8 cellular contexts compared by ENCODE assay signal in the genomic region with DNA sequence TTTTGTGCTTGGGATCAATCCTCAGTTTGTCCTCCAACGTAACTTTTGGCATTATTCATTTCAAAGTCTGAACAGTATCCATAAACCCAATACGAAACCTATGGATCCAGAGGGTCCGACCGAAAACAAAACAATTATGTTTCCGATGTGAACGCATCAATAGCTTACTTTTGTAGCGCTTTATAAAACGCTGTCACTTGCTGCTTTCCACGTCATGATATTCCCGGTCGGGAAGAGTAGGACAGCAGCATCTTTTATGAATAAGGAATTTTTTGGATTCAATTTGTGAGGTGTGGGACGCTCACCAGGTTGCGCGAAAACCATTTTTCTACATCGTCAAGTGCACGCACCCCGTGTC.
A peak's percentile ranks its signal among the peaks of the same experiment; 100 is the strongest.
DNase-seq lines count a peak whose midpoint lies in the region; ATAC-seq, FAIRE-seq and TF ChIP-seq lines count a peak whose summit lies in the region.

No MANE protein-coding gene starts in this region.

- peak overlapping the region; percentile 72 to 87 for H3K27ac ChIP-seq in A549
- H3K27ac ChIP-seq in HUES6 (ENCODE audit: low read depth, low read length), result no peak overlapping the region
- peak overlapping the region; percentile 56 for H3K27ac ChIP-seq in brain microvascular endothelial cell

- TF ChIP-seq EP300 in A549 (IDR thresholded peaks at IDR 0.05), result no peak

- TF ChIP-seq CTCF in A549 (IDR thresholded peaks at IDR 0.05) (no peak), brain microvascular endothelial cell (IDR thresholded peaks at IDR 0.05; ENCODE audit: low read depth, low read length, missing control alignments) (no peak)

- no peak for FAIRE-seq in A549 (lab: Jason Lieb, UNC)

- peak overlapping the region; percentile 84 for H3K9ac ChIP-seq in HUES6 (ENCODE audit: low read length)

- no peak for TF ChIP-seq POLR2A in A549 (IDR thresholded peaks at IDR 0.05; ENCODE audit: low read length)

- H3K36me3 ChIP-seq in HUES6 (ENCODE audit: control insufficient read depth, insufficient read depth, low read length) (no peaks in the 10 kb centered on the region), brain microvascular endothelial cell (replicated peaks) (no peaks in the 10 kb centered on the region)

- no peaks in the 10 kb centered on the region for H3K27me3 ChIP-seq in HUES6 (ENCODE audit: control insufficient read depth, insufficient read depth, low read length)
- H3K27me3 ChIP-seq in brain microvascular endothelial cell (replicated peaks), result no peaks in the 10 kb centered on the region
- no peaks in the 10 kb centered on the region for H3K27me3 ChIP-seq in mononuclear cell (ENCODE audit: insufficient read depth, low read length)

- TF ChIP-seq RAD21 in A549 (conservative IDR thresholded peaks at IDR 0.05 in 1 of 2, IDR thresholded peaks at IDR 0.05 in 1 of 2), result no peak

- POLR2A ChIA-PET in A549 (lab: Yijun Ruan, JAX), result no interaction called here

- H3K9me3 ChIP-seq in A549, result no peaks in the 10 kb centered on the region
- no peaks in the 10 kb centered on the region for H3K9me3 ChIP-seq in HUES6 (ENCODE audit: control insufficient read depth, insufficient read depth, low read depth, low read length)
- no peaks in the 10 kb centered on the region for H3K9me3 ChIP-seq in mononuclear cell (ENCODE audit: low read depth, low read length)

- peak overlapping the region; percentile 87 for H3K4me3 ChIP-seq in A549
- H3K4me3 ChIP-seq in HUES6 (ENCODE audit: low read depth, low read length), result peak overlapping the region; percentile 72
- peak overlapping the region; percentile 87 for H3K4me3 ChIP-seq in brain microvascular endothelial cell (ENCODE audit: low read depth, low read length)
- peak overlapping the region; percentile 81 for H3K4me3 ChIP-seq in mononuclear cell (ENCODE audit: low read length)

- ATAC-seq in A549 (peak; percentile 3 to 4; a peak in 3 of 6 replicates), GM18502 (IDR thresholded peaks at IDR 0.05; ENCODE audit: poor library complexity, unreplicated experiment) (no peak)

- peak overlapping the region; percentile 93 for H3K4me2 ChIP-seq in A549

- DNase-seq in A549 (ENCODE audit: low read depth in 1 of 2, low spot score in 1 of 2), result peak in 1 of 2 experiments; percentile 5
- DNase-seq in brain microvascular endothelial cell, result peak; percentile 5
- no peak for DNase-seq in 8988T
- DNase-seq in islet precursor cell, result no peak
- DNase-seq in NCI-H524 (lab: John Stamatoyannopoulos, UW), result no peak

- CTCF ChIA-PET in A549 (lab: Yijun Ruan, JAX), result interaction anchor here (1.2 to 1.5 kb wide), 2 partner anchors 10 to 37 kb away, joined by 3 read pairs; no protein-coding TSS in a partner anchor

- H3K4me1 ChIP-seq in A549, result peaks cover 6% of the 10 kb centered on the region; the same call in 1 of the 3 replicates
- no peaks in the 10 kb centered on the region for H3K4me1 ChIP-seq in HUES6 (ENCODE audit: control insufficient read depth, insufficient read depth, low read length)
- H3K4me1 ChIP-seq in mononuclear cell (ENCODE audit: insufficient read depth, low read length), result peaks cover 16% of the 10 kb centered on the region

- WGBS in A549 (ENCODE audit: missing lambda C conversion rate), result 32% methylated on average over 17 of the region's 17 CpGs

- in situ Hi-C loops in brain microvascular endothelial cell (cut with HindIII; ENCODE audit: low pct_ligation_motif_present, low sequenced_read_pairs), result no loop called here

TF ChIP-seq in A549, 52 proteins besides CTCF, POLR2A, EP300 and RAD21:
- no peak for TF ChIP-seq CHD4 (IDR thresholded peaks at IDR 0.05; ENCODE audit: borderline replicate concordance)
- no peak for TF ChIP-seq ZFP36 (IDR thresholded peaks at IDR 0.05; ENCODE audit: borderline replicate concordance, partially characterized antibody)
- no peak for TF ChIP-seq NFE2L2 (conservative IDR thresholded peaks at IDR 0.05; ENCODE audit: low read length)
- no peak for TF ChIP-seq ZC3H11A (IDR thresholded peaks at IDR 0.05)
- no peak for TF ChIP-seq CEBPB (IDR thresholded peaks at IDR 0.05)
- no peak for TF ChIP-seq SREBF2 (IDR thresholded peaks at IDR 0.05)
- no peak for TF ChIP-seq MAFK (IDR thresholded peaks at IDR 0.05; ENCODE audit: partially characterized antibody)
- TF ChIP-seq HOXB13 (CRISPR knock-in tag; IDR thresholded peaks at IDR 0.05; ENCODE audit: low read depth), result no peak
- no peak for TF ChIP-seq GATA3 (IDR thresholded peaks at IDR 0.05; ENCODE audit: borderline replicate concordance)
- no peak for TF ChIP-seq CBX8 (IDR thresholded peaks at IDR 0.05)
- TF ChIP-seq RARB (CRISPR knock-in tag; IDR thresholded peaks at IDR 0.05), result no peak
- TF ChIP-seq HDAC2 (IDR thresholded peaks at IDR 0.05), result no peak
- no peak for TF ChIP-seq NPAS2 (CRISPR knock-in tag; IDR thresholded peaks at IDR 0.05; ENCODE audit: borderline replicate concordance)
